ENCODE assay signal across 10 cellular contexts in the genomic region with DNA sequence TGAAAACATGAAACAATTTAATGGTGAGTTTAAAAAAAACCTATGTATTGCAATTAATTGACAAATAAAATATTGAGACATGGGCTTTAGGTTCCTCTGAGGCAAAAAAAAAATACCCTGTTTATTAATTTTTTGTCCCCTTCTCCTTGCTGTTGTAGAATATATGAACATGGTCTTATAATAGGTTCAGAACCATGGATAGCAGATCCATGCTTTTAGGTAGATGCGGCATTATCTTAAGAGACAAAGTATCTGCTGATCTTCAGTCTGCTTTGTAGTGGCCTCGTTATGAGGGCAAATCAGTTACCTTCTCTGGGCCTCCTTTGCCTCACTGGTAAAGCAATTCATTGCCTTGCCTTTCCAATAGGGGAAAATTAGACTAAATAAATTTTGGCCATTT.
"Had no signal": no experiment of that assay in that cellular context is flagged by ENCODE, and none has a peak within 500 bp of the region (broad histone marks: within the 10 kb centered on the region; RNA-seq: fewer than 3 reads in every experiment).

No MANE protein-coding gene starts in this region.

- H3K9me3 ChIP-seq: upper lobe of right lung had no signal

- ATAC-seq: left lobe of liver, upper lobe of right lung had no signal

- H3K4me1 ChIP-seq: upper lobe of right lung had no signal

- H3K27ac ChIP-seq: upper lobe of right lung had no signal

- H3K4me3 ChIP-seq: upper lobe of right lung had no signal

- H3K27me3 ChIP-seq: upper lobe of right lung had no signal

- H3K36me3 ChIP-seq: upper lobe of right lung had no signal

- DNase-seq: activated CD4-positive, alpha-beta T cell treated with anti-CD3 and anti-CD28 coated beads, Interleukin-2, amount 50 U/mL, for 1 hour; activated naive CD4-positive, alpha-beta T cell treated with anti-CD3 and anti-CD28 coated beads, Interleukin-2, amount 50 U/mL, for 16 hours; dermis blood vessel endothelial cell; erythroblast; hippocampal formation; immature natural killer cell; mesenchymal stem cell; stimulated activated CD4-positive, alpha-beta T cell treated with anti-CD3 and anti-CD28 coated beads, Interleukin-4, amount 100 ng/mL, for 1 hour; upper lobe of right lung had no signal
